Comparison of ENCODE assay signal across 8 cellular contexts in genomic region chr18:67047334-67047733, GRCh38.
"Had no signal": no experiment of that assay in that cellular context is flagged by ENCODE, and none has a peak within 500 bp of the region (broad histone marks: within the 10 kb centered on the region; RNA-seq: fewer than 3 reads in every experiment).

No MANE protein-coding gene starts in this region.

- H3K4me1 Mint-ChIP-seq: IgD-negative memory B cell had no signal

- H3K4me3 Mint-ChIP-seq: IgD-negative memory B cell had no signal

- H3K27me3 Mint-ChIP-seq: IgD-negative memory B cell had no signal

- H3K4me3 ChIP-seq: K562 had no signal

- ATAC-seq: HepG2, K562 had no signal

- FAIRE-seq: HepG2, K562 had no signal

- DNase-seq: IMR-90, KBM-7, KG1 had no signal

- H3K4me2 ChIP-seq: KMS-11 had no signal

- H3K27ac Mint-ChIP-seq: IgD-negative memory B cell had no signal

- H3K27ac ChIP-seq: HL-60, KMS-11 had no signal
